ENCODE assay signal across 16 cellular contexts in genomic region chr4:143391895-143392294, GRCh38. TPM values are rescaled to one million over a fixed set of nuclear protein-coding genes. Genes with fewer than 3 reads are reported as not detected.
DNase-seq lines count a peak whose midpoint lies in the region; ATAC-seq, FAIRE-seq and TF ChIP-seq lines count a peak whose summit lies in the region.
"Had no signal": no experiment of that assay in that cellular context is flagged by ENCODE, and none has a peak within 500 bp of the region (broad histone marks: within the 10 kb centered on the region; RNA-seq: fewer than 3 reads in every experiment).

No MANE protein-coding gene starts in this region.

- no peak for TF ChIP-seq CTCF in heart left ventricle (IDR thresholded peaks at IDR 0.05)
- TF ChIP-seq CTCF in brain microvascular endothelial cell (IDR thresholded peaks at IDR 0.05; ENCODE audit: low read depth, low read length, missing control alignments), result no peak
- no peak for TF ChIP-seq CTCF in upper lobe of right lung (IDR thresholded peaks at IDR 0.05)

- H3K4me3 ChIP-seq in heart left ventricle (peak overlapping the region in 2 of 12 donors; percentile 16), brain microvascular endothelial cell (ENCODE audit: low read depth, low read length) (no peak overlapping the region), upper lobe of right lung (no peak overlapping the region)

- in situ Hi-C loops in brain microvascular endothelial cell (cut with HindIII; ENCODE audit: low pct_ligation_motif_present, low sequenced_read_pairs), result no loop called here

- H3K9me3 ChIP-seq in heart left ventricle, result no peaks in the 10 kb centered on the region
- no peaks in the 10 kb centered on the region for H3K9me3 ChIP-seq in upper lobe of right lung

- DNase-seq in heart left ventricle (no peak), left cardiac atrium (no peak), brain microvascular endothelial cell (peak; percentile 18), left kidney (ENCODE audit: low read depth, low spot score) (peak; percentile 22), upper lobe of right lung (no peak), T-helper 2 cell (no peak), RCC 7860 (ENCODE audit: low spot score) (no peak)
- DNase-seq: activated gamma-delta T cell; effector CD4-positive, alpha-beta T cell; glutamatergic neuron; GOT3; naive B cell had no signal

- H3K27ac ChIP-seq in heart left ventricle (peak overlapping the region; percentile 0 to 70 (median 59)), brain microvascular endothelial cell (no peak overlapping the region), upper lobe of right lung (peak overlapping the region; percentile 39)

- no peak for TF ChIP-seq POLR2A in heart left ventricle (IDR thresholded peaks at IDR 0.05)

- FAIRE-seq in RCC 7860 (lab: Jason Lieb, UNC), result no peak
- FAIRE-seq: A204.1, HepG2 had no signal

- intact Hi-C loops in heart left ventricle (cut with DNase I) (loop anchor here in 3 of 10 donors (5.0 to 10.0 kb wide), 3 partner anchors 47 to 107 kb away; partner anchors contain the start of gene GAB1 (in 1 of the 3)), left cardiac atrium (cut with DNase I) (no loop called here), upper lobe of right lung (cut with DNase I) (no loop called here)

- no peaks in the 10 kb centered on the region for H3K27me3 ChIP-seq in heart left ventricle
- no peaks in the 10 kb centered on the region for H3K27me3 ChIP-seq in brain microvascular endothelial cell (replicated peaks)
- H3K27me3 ChIP-seq in upper lobe of right lung, result no peaks in the 10 kb centered on the region

- H3K36me3 ChIP-seq in heart left ventricle (no peaks in the 10 kb centered on the region), brain microvascular endothelial cell (replicated peaks) (no peaks in the 10 kb centered on the region), upper lobe of right lung (no peaks in the 10 kb centered on the region)

- WGBS in heart left ventricle, 4 donors, result 11 to 18% (median 13%) methylated on average over 3 of the region's 3 CpGs

- ATAC-seq in heart left ventricle, result peak in 2 of 4 donors; percentile 23 to 33
- no peak for ATAC-seq in left cardiac atrium
- ATAC-seq in upper lobe of right lung, result no peak
- ATAC-seq in HG03378 (IDR thresholded peaks at IDR 0.05; ENCODE audit: unreplicated experiment), result no peak
- ATAC-seq: HepG2; stimulated activated memory B cell treated with anti-CD40 and anti-IgM and Interleukin-4, amounts not matched to agents 10 μg/mL and 1 μg/mL and 100 μg/mL, for 72 hours had no signal

- H3K4me1 ChIP-seq in heart left ventricle (peaks cover 0 to 99% (median 82%) of the 10 kb centered on the region in 12 donors), upper lobe of right lung (peaks cover 58% of the 10 kb centered on the region)

RNA-seq across cellular contexts. Expression of gene GAB1, which starts 55.2 kb away (rescaled TPM):
- 100 to 1,000 TPM in 3 of 9 donors, 10 to 100 TPM in 6; 49.4 to 130 (median 80.6) TPM for total RNA-seq in heart left ventricle
- 10 to 100 TPM; 15.3 to 25.2 TPM for polyA plus RNA-seq in heart left ventricle
- total RNA-seq in left cardiac atrium, result 10 to 100 TPM; 35.4 to 55.7 TPM
- total RNA-seq in upper lobe of right lung, result 64.8 TPM

Comparison
In these comparisons a context has a peak if more than half of its experiments do, and no peak if none do; other contexts are left out.
1. DNase-seq: peak in brain microvascular endothelial cell (single experiment) and left kidney (single experiment); none in heart left ventricle (0 of 5), left cardiac atrium (single experiment), upper lobe of right lung (single experiment), T-helper 2 cell (0 of 5) and RCC 7860 (single experiment).